In genomic region chr10:82463165-82463564, GRCh38 we compare ENCODE assay signal across 16 cellular contexts.
DNase-seq lines count a peak whose midpoint lies in the region.
"Had no signal": no experiment of that assay in that cellular context is flagged by ENCODE, and none has a peak within 500 bp of the region (broad histone marks: within the 10 kb centered on the region; RNA-seq: fewer than 3 reads in every experiment).

No MANE protein-coding gene starts in this region.

- DNase-seq in DMS53 (lab: John Stamatoyannopoulos, UW) (peak; percentile 73), DMS53 treated with DMSO at 0.1 percent for 48 hours (lab: John Stamatoyannopoulos, UW; ENCODE audit: unreplicated experiment) (no peak), NCI-H2171 treated with DMSO at 0.1 percent for 48 hours (lab: John Stamatoyannopoulos, UW) (peak; percentile 62), NCI-H69 (lab: John Stamatoyannopoulos, UW) (peak; percentile 88), left kidney (ENCODE audit: low read depth, low spot score) (peak; percentile 5), T-helper 9 cell (no peak)
- DNase-seq in effector CD4-positive, alpha-beta T cell: no peak
- no peak for DNase-seq in activated CD8-positive, alpha-beta memory T cell treated with anti-CD3 and anti-CD28 coated beads, Interleukin-2, amount 50 U/mL, for 4 hours
- DNase-seq: 8988T; Calu3; CD4-positive, alpha-beta memory T cell; EL; GF-D8; IMR-90; NCI-H187 treated with DMSO at 0.1 percent for 48 hours; NCI-H2107 had no signal

Comparison
In these comparisons a context has a peak if more than half of its experiments do, and no peak if none do; other contexts are left out.
1. DNase-seq: peak in DMS53 (single experiment), NCI-H2171 treated with DMSO at 0.1 percent for 48 hours (single experiment), NCI-H69 (single experiment) and left kidney (single experiment); none in DMS53 treated with DMSO at 0.1 percent for 48 hours (single experiment), effector CD4-positive, alpha-beta T cell (single experiment), activated CD8-positive, alpha-beta memory T cell treated with anti-CD3 and anti-CD28 coated beads, Interleukin-2, amount 50 U/mL, for 4 hours (single experiment) and T-helper 9 cell (single experiment).